In the genomic region with DNA sequence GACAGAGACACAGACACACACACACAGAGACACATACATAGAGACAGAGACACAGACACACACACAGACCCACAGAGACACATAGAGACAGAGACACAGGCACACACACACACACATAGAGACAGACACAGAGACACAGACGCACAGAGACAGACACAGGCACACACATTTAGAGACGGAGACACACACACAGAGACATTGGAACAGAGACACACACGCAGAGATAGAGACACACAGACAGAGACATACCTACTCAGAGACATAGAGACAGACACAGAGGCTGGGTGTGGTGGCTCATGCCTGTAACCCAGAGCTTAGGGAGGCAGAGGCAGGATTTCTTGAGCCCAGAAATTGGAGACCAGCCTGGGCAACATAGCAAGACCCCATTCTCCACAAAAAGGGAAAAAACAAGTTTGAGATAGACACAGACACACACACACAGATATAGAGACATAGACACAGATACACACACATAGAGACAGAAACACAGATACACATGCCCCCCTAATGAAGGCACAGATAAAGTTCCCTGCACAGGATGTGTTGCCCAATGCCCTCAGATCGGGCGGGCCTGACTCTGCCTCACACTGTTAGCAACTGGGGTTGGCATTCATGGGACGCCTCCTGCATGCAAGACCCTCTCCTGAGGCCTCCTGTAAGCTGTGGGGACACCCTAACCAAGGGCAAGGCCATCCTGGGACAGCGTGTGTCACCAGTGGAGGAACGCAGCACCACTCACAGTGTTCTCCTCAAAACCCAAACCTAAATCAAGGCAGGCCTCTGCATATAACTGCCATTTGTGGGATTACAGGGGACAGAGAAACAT, we compare ENCODE assay signal across 17 cellular contexts. TPM values are rescaled to one million over a fixed set of nuclear protein-coding genes. Genes with fewer than 3 reads are reported as not detected.
DNase-seq lines count a peak whose midpoint lies in the region; ATAC-seq, FAIRE-seq and TF ChIP-seq lines count a peak whose summit lies in the region.
"Had no signal": no experiment of that assay in that cellular context is flagged by ENCODE, and none has a peak within 500 bp of the region (broad histone marks: within the 10 kb centered on the region; RNA-seq: fewer than 3 reads in every experiment).

No MANE protein-coding gene starts in this region.

- TF ChIP-seq POLR2A in HepG2 (IDR thresholded peaks at IDR 0.05; ENCODE audit: insufficient read depth in 1 of 2, low read depth in 2 of 2, low read length in 2 of 2), result no peak
- TF ChIP-seq POLR2A in right lobe of liver (IDR thresholded peaks at IDR 0.05), result no peak
- TF ChIP-seq POLR2A in transverse colon (IDR thresholded peaks at IDR 0.05), result no peak

- ATAC-seq in HepG2 (no peak), right lobe of liver (no peak), GM18519 (IDR thresholded peaks at IDR 0.05; ENCODE audit: low FRiP score, unreplicated experiment) (no peak)
- no peak for ATAC-seq in activated CD8-positive, alpha-beta T cell treated with anti-CD3 and anti-CD28 coated beads, Interleukin-2, amount 10 ng/mL, durations not matched to agents 7 days and 5 days
- ATAC-seq: body of pancreas had no signal

- in situ Hi-C loops in HepG2 (cut with HindIII; ENCODE audit: extremely low pct_ligation_motif_present, low pct_unique_long_range_greater_than_20kb), result no loop called here
- in situ Hi-C loops in transverse colon (cut with MboI; ENCODE audit: low pct_ligation_motif_present in 1 of 4, low pct_unique_long_range_greater_than_20kb in 1 of 4, low sequenced_read_pairs in 3 of 4), result no loop called here

- no peak overlapping the region for H3K9ac ChIP-seq in HepG2 (ENCODE audit: insufficient read depth, low read depth, low read length)

- no peak for TF ChIP-seq RAD21 in HepG2 (CRISPR knock-in tag; IDR thresholded peaks at IDR 0.05)

- H3K4me2 ChIP-seq in HepG2 (ENCODE audit: low read depth, low read length), result no peak overlapping the region

- no peaks in the 10 kb centered on the region for H3K36me3 ChIP-seq in HepG2 (replicated peaks in 1 of 2; ENCODE audit: control insufficient read depth in 1 of 2, insufficient read depth in 2 of 2, low read length in 2 of 2)
- H3K36me3 ChIP-seq in right lobe of liver, result no peaks in the 10 kb centered on the region
- no peaks in the 10 kb centered on the region for H3K36me3 ChIP-seq in transverse colon
- H3K36me3 ChIP-seq: BE2C, SJSA1 had no signal

- FAIRE-seq in HepG2 (lab: Jason Lieb, UNC), result no peak
- FAIRE-seq: GM12891, keratinocyte had no signal

- TF ChIP-seq EP300 in HepG2 (IDR thresholded peaks at IDR 0.05; ENCODE audit: low read depth in 2 of 2, low read length in 2 of 2) (no peak), HepG2 (CRISPR knock-in tag; IDR thresholded peaks at IDR 0.05; ENCODE audit: borderline replicate concordance) (no peak), transverse colon (IDR thresholded peaks at IDR 0.05; ENCODE audit: low read depth) (no peak)

- H4K20me1 ChIP-seq in HepG2 (ENCODE audit: insufficient read depth, low read length), result no peaks in the 10 kb centered on the region; the same call in 1 of the 2 replicates

- no peaks in the 10 kb centered on the region for H3K79me2 ChIP-seq in HepG2 (ENCODE audit: insufficient read depth, low read length)

- no peaks in the 10 kb centered on the region for H3K27me3 Mint-ChIP-seq in activated CD8-positive, alpha-beta T cell treated with anti-CD3 and anti-CD28 coated beads, Interleukin-2, amount 10 ng/mL, durations not matched to agents 7 days and 5 days (ENCODE audit: low read depth)

- CTCF ChIA-PET in HepG2 (lab: Yijun Ruan, JAX; ENCODE audit: low intra/inter-chr PET ratio, low total read pairs), result no interaction called here
- CTCF ChIA-PET in activated CD8-positive, alpha-beta T cell treated with anti-CD3 and anti-CD28 coated beads, Interleukin-2, amount 10 ng/mL, durations not matched to agents 7 days and 5 days (lab: Charles Lee), result interaction anchor here (14.0 kb wide), 1 partner anchor 22 kb away, joined by 288 read pairs; no protein-coding TSS in a partner anchor

- peaks cover 39% of the 10 kb centered on the region for H3K4me1 ChIP-seq in HepG2 (ENCODE audit: insufficient read depth, low read length)
- H3K4me1 ChIP-seq in right lobe of liver, result peaks cover 2 to 46% (median 17%) of the 10 kb centered on the region in 4 donors
- H3K4me1 ChIP-seq in transverse colon, result peaks cover 23 to 71% (median 34%) of the 10 kb centered on the region in 4 donors

- H2AFZ ChIP-seq in HepG2 (ENCODE audit: low read length), result no peak overlapping the region

- TF ChIP-seq CTCF in HepG2 (CRISPR knock-in tag; IDR thresholded peaks at IDR 0.05) (no peak), right lobe of liver (IDR thresholded peaks at IDR 0.05) (no peak), transverse colon (IDR thresholded peaks at IDR 0.05) (no peak)

- DNase-seq in HepG2 (ENCODE audit: low spot score) (no peak), right lobe of liver (no peak), medulla oblongata (ENCODE audit: extremely low spot score) (peak; percentile 4), transverse colon (no peak), putamen (ENCODE audit: low spot score) (no peak), DMS79 (lab: John Stamatoyannopoulos, UW) (no peak)
- DNase-seq in activated CD8-positive, alpha-beta T cell treated with anti-CD3 and anti-CD28 coated beads, Interleukin-2, amount 10 ng/mL, durations not matched to agents 7 days and 5 days, result no peak
- DNase-seq: BE2C; body of pancreas; EL; NCI-H2171; NK-92 treated with Interleukin-12 subunit alpha and Interleukin-12 subunit beta, amount 100 ng/mL, for 24 hours; stimulated activated CD4-positive, alpha-beta T cell treated with anti-CD3 and anti-CD28 coated beads, Interleukin-2, amount 100 ng/mL, for 48 hours had no signal

- no peaks in the 10 kb centered on the region for H3K9me3 Mint-ChIP-seq in activated CD8-positive, alpha-beta T cell treated with anti-CD3 and anti-CD28 coated beads, Interleukin-2, amount 10 ng/mL, durations not matched to agents 7 days and 5 days (ENCODE audit: insufficient read depth)

- intact Hi-C loops in HepG2 (cut with micrococcal nuclease; ENCODE audit: unreplicated experiment), result no loop called here
- intact Hi-C loops in right lobe of liver (cut with DNase I), result no loop called here
- intact Hi-C loops in transverse colon (cut with DNase I; ENCODE audit: low total_unique reads), result no loop called here

- H3K4me1 Mint-ChIP-seq in activated CD8-positive, alpha-beta T cell treated with anti-CD3 and anti-CD28 coated beads, Interleukin-2, amount 10 ng/mL, durations not matched to agents 7 days and 5 days (ENCODE audit: low read depth), result peaks cover 84% of the 10 kb centered on the region

- POLR2A ChIA-PET in HepG2 (lab: Yijun Ruan, JAX), result no interaction called here
- POLR2A ChIA-PET in activated CD8-positive, alpha-beta T cell treated with anti-CD3 and anti-CD28 coated beads, Interleukin-2, amount 10 ng/mL, durations not matched to agents 7 days and 5 days (lab: Charles Lee), result interaction anchor here (1.3 kb wide), 1 partner anchor 10 kb away, joined by 5 read pairs; no protein-coding TSS in a partner anchor

- no peak overlapping the region for H3K4me3 Mint-ChIP-seq in activated CD8-positive, alpha-beta T cell treated with anti-CD3 and anti-CD28 coated beads, Interleukin-2, amount 10 ng/mL, durations not matched to agents 7 days and 5 days

- peak overlapping the region; percentile 49 for H3K27ac Mint-ChIP-seq in activated CD8-positive, alpha-beta T cell treated with anti-CD3 and anti-CD28 coated beads, Interleukin-2, amount 10 ng/mL, durations not matched to agents 7 days and 5 days

- H3K4me3 ChIP-seq in HepG2 (replicated peaks in 1 of 3; ENCODE audit: insufficient read depth in 1 of 3, low read depth in 2 of 3, low read length in 3 of 3) (no peak overlapping the region), right lobe of liver (no peak overlapping the region), transverse colon (no peak overlapping the region)
- H3K4me3 ChIP-seq: body of pancreas, SJSA1 had no signal

- BruUV-seq in HepG2 (replicated peaks; lab: Mats Ljungman, UMichigan), result no TSS peak

- peaks cover 16% of the 10 kb centered on the region for H3K36me3 Mint-ChIP-seq in activated CD8-positive, alpha-beta T cell treated with anti-CD3 and anti-CD28 coated beads, Interleukin-2, amount 10 ng/mL, durations not matched to agents 7 days and 5 days (ENCODE audit: low read depth)

- H3K9me3 ChIP-seq in HepG2 (ENCODE audit: low read length), result no peaks in the 10 kb centered on the region
- no peaks in the 10 kb centered on the region for H3K9me3 ChIP-seq in right lobe of liver
- H3K9me3 ChIP-seq in transverse colon, result no peaks in the 10 kb centered on the region
- H3K9me3 ChIP-seq: BE2C, body of pancreas, SJSA1 had no signal

- H3K27ac ChIP-seq in HepG2 (ENCODE audit: extremely low read length, insufficient read depth, low read length) (no peak overlapping the region), right lobe of liver (no peak overlapping the region), transverse colon (peak overlapping the region; percentile 17 to 81 (median 48))
- H3K27ac ChIP-seq: body of pancreas, SJSA1 had no signal

- H3K27me3 ChIP-seq in HepG2 (ENCODE audit: control insufficient read depth in 1 of 2, insufficient read depth in 2 of 2, low read length in 2 of 2), result no peaks in the 10 kb centered on the region
- H3K27me3 ChIP-seq in right lobe of liver, result no peaks in the 10 kb centered on the region
- H3K27me3 ChIP-seq in transverse colon, result no peaks in the 10 kb centered on the region
- H3K27me3 ChIP-seq: BE2C, body of pancreas, SJSA1 had no signal

- 97% methylated on average over 5 of the region's 8 CpGs for WGBS in HepG2 (ENCODE audit: low lambda C conversion rate)
- 100% methylated on average over 2 of the region's 8 CpGs for WGBS in right lobe of liver (ENCODE audit: insufficient coverage, low coverage, low lambda C conversion rate, missing lambda C conversion rate)
- WGBS in transverse colon (ENCODE audit: low coverage in 1 of 2), 2 donors, result 84 to 93% methylated on average over 5 to 8 of the region's 8 CpGs

RNA-seq across cellular contexts. Expression of a gene that starts 3.3 kb away (rescaled TPM):
- total RNA-seq in HepG2 (2016; rRNA removed; fragmentation: Illumina TruSeq; extraction: Trizol), result 8.8 and 12.9 TPM in 2 replicates
- total RNA-seq in HepG2 (2016; cell fraction: cytosol; rRNA removed; fragmentation: Illumina TruSeq; extraction: Trizol; ENCODE audit: low read depth), result 4.2 and 5.7 TPM in 2 replicates
- 7.3 and 12.1 TPM in 2 replicates for total RNA-seq in HepG2 (2016; cell fraction: insoluble cytoplasmic fraction; rRNA removed; fragmentation: Illumina TruSeq; extraction: Trizol)
- total RNA-seq in HepG2 (2016; cell fraction: membrane; rRNA removed; fragmentation: Illumina TruSeq; extraction: Trizol), result 15.5 and 15.7 TPM in 2 replicates
- total RNA-seq in HepG2 (2016; cell fraction: nucleus; rRNA removed; fragmentation: Illumina TruSeq; extraction: Trizol), result 10.4 and 11.0 TPM in 2 replicates
- polyA plus RNA-seq in HepG2 (2011; rRNA removed), result 25.5 and 28.8 TPM in 2 replicates
- 14.9 and 17.8 TPM in 2 replicates for polyA plus RNA-seq in HepG2 (2011; cell fraction: cytosol; rRNA removed)
- 104 and 131 TPM in 2 replicates for polyA plus RNA-seq in HepG2 (2011; cell fraction: nucleus; rRNA removed)
- polyA plus RNA-seq in HepG2 (2012), result 12.0 and 15.7 TPM in 2 replicates
- 4.1 and 4.2 TPM in 2 replicates for polyA plus RNA-seq in HepG2 (2016; cell fraction: cytosol; fragmentation: Illumina TruSeq; extraction: Trizol; ENCODE audit: low read depth)
- 8.9 and 12.0 TPM in 2 replicates for polyA plus RNA-seq in HepG2 (2016; cell fraction: insoluble cytoplasmic fraction; fragmentation: Illumina TruSeq; extraction: Trizol; ENCODE audit: low read depth)
- polyA plus RNA-seq in HepG2 (2016; cell fraction: membrane; fragmentation: Illumina TruSeq; extraction: Trizol; ENCODE audit: low read depth), result 11.6 and 12.4 TPM in 2 replicates
- 28.7 and 31.3 TPM in 2 replicates for polyA plus RNA-seq in HepG2 (2016; cell fraction: nucleus; fragmentation: Illumina TruSeq; extraction: Trizol; ENCODE audit: insufficient read depth, low read depth)
- 20.8 and 24.6 TPM in 2 replicates for polyA minus RNA-seq in HepG2 (2011; rRNA and poly(A)+ RNA removed; ENCODE audit: low replicate concordance)
- 4.8 and 5.6 TPM in 2 replicates for polyA minus RNA-seq in HepG2 (2011; cell fraction: cytosol; rRNA and poly(A)+ RNA removed)
- polyA minus RNA-seq in HepG2 (2011; cell fraction: nucleus; rRNA and poly(A)+ RNA removed), result 17.0 and 17.4 TPM in 2 replicates
- 10 to 100 TPM in 1 of 6 experiments, 1 to 10 TPM in 5; 4.3 to 19.8 (median 5.7) TPM for total RNA-seq in right lobe of liver
- total RNA-seq in activated CD8-positive, alpha-beta T cell treated with anti-CD3 and anti-CD28 coated beads, Interleukin-2, amount 10 ng/mL, durations not matched to agents 7 days and 5 days, result 100 to 1,000 TPM in 1 of 2 experiments, 10 to 100 TPM in 1; 85.7 to 102 TPM
- 100 to 1,000 TPM in 1 of 4 donors, 10 to 100 TPM in 3; 50.5 to 233 (median 58.2) TPM for total RNA-seq in transverse colon

RNA-seq across cellular contexts. Expression of a gene that starts 39.4 kb away (rescaled TPM):
- not detected in 2 replicates for total RNA-seq in HepG2 (2016; rRNA removed; fragmentation: Illumina TruSeq; extraction: Trizol)
- 0.10 TPM in 1 of 2 replicates, not detected in the other for total RNA-seq in HepG2 (2016; cell fraction: cytosol; rRNA removed; fragmentation: Illumina TruSeq; extraction: Trizol; ENCODE audit: low read depth)
- total RNA-seq in HepG2 (2016; cell fraction: insoluble cytoplasmic fraction; rRNA removed; fragmentation: Illumina TruSeq; extraction: Trizol), result not detected in 2 replicates
- total RNA-seq in HepG2 (2016; cell fraction: membrane; rRNA removed; fragmentation: Illumina TruSeq; extraction: Trizol), result not detected in 2 replicates
- total RNA-seq in HepG2 (2016; cell fraction: nucleus; rRNA removed; fragmentation: Illumina TruSeq; extraction: Trizol), result not detected in 2 replicates
- not detected in 2 replicates for polyA plus RNA-seq in HepG2 (2011; rRNA removed)
- not detected in 2 replicates for polyA plus RNA-seq in HepG2 (2011; cell fraction: cytosol; rRNA removed)
- not detected in 2 replicates for polyA plus RNA-seq in HepG2 (2011; cell fraction: nucleus; rRNA removed)
- polyA plus RNA-seq in HepG2 (2012), result not detected in 2 replicates
- polyA plus RNA-seq in HepG2 (2016; cell fraction: cytosol; fragmentation: Illumina TruSeq; extraction: Trizol; ENCODE audit: low read depth), result not detected in 2 replicates
- not detected in 2 replicates for polyA plus RNA-seq in HepG2 (2016; cell fraction: insoluble cytoplasmic fraction; fragmentation: Illumina TruSeq; extraction: Trizol; ENCODE audit: low read depth)
- not detected in 2 replicates for polyA plus RNA-seq in HepG2 (2016; cell fraction: membrane; fragmentation: Illumina TruSeq; extraction: Trizol; ENCODE audit: low read depth)
- not detected in 2 replicates for polyA plus RNA-seq in HepG2 (2016; cell fraction: nucleus; fragmentation: Illumina TruSeq; extraction: Trizol; ENCODE audit: insufficient read depth, low read depth)
- polyA minus RNA-seq in HepG2 (2011; rRNA and poly(A)+ RNA removed; ENCODE audit: low replicate concordance), result not detected in 2 replicates
- polyA minus RNA-seq in HepG2 (2011; cell fraction: cytosol; rRNA and poly(A)+ RNA removed), result not detected in 2 replicates
- polyA minus RNA-seq in HepG2 (2011; cell fraction: nucleus; rRNA and poly(A)+ RNA removed), result not detected in 2 replicates
- 1 to 10 TPM in 5 of 6 experiments, under 1 TPM in 1; 0.68 to 3.7 (median 1.9) TPM for total RNA-seq in right lobe of liver
- total RNA-seq in activated CD8-positive, alpha-beta T cell treated with anti-CD3 and anti-CD28 coated beads, Interleukin-2, amount 10 ng/mL, durations not matched to agents 7 days and 5 days, result 1 to 10 TPM; 3.1 to 4.1 TPM
- total RNA-seq in transverse colon, result 10 to 100 TPM in 3 of 4 donors, 1 to 10 TPM in 1; 4.1 to 15.7 (median 11.8) TPM
- total RNA-seq: SJSA1 had no signal

Comparison
In these comparisons a context has a peak if more than half of its experiments do, and no peak if none do; other contexts are left out.
1. H3K27ac ChIP-seq: peak in transverse colon (4 of 4); none in HepG2 (single experiment) and right lobe of liver (0 of 3).